ENCODE assay signal across 1 cellular context in genomic region chr16:74709477-74709877, GRCh38.
TF ChIP-seq lines count a peak whose summit lies in the region.

No MANE protein-coding gene starts in this region.

TF ChIP-seq in H1, 55 proteins besides CTCF, POLR2A, EP300 and RAD21:
- TF ChIP-seq POLR2AphosphoS5 (IDR thresholded peaks at IDR 0.05; ENCODE audit: low read depth, low read length) = no peak
- no peak for TF ChIP-seq KDM4A (IDR thresholded peaks at IDR 0.05; ENCODE audit: low read depth, low read length, severe bottlenecking)
- TF ChIP-seq CHD1 (IDR thresholded peaks at IDR 0.05; ENCODE audit: low read depth, low read length) = no peak
- TF ChIP-seq, protein P1, sequence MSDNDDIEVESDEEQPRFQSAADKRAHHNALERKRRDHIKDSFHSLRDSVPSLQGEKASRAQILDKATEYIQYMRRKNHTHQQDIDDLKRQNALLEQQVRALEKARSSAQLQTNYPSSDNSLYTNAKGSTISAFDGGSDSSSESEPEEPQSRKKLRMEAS (IDR thresholded peaks at IDR 0.05) = no peak
- no peak for TF ChIP-seq TBP (IDR thresholded peaks at IDR 0.05; ENCODE audit: low read depth, low read length)
- TF ChIP-seq BACH1 (IDR thresholded peaks at IDR 0.05; ENCODE audit: low read length) = no peak
- TF ChIP-seq ASH2L (IDR thresholded peaks at IDR 0.05; ENCODE audit: low read length) = no peak
